Comparison of ENCODE assay signal across 1 cellular context in the genomic region with DNA sequence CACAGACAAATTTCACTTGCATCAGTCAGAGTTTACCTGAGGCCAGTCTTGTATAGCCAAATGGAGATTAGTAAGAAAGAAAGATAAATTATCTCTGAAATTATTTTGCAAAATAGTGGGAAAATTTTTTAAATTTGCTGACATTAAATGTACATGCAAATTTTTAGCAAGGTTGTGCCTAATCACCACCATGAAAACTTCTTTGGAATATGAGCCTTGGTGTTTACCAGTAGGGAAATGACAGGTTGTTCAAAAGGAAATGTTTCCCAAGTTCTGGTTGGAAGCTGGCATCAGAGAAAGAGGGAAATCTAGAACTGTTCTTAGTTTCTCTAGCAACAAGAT.
TF ChIP-seq lines count a peak whose summit lies in the region.

No MANE protein-coding gene starts in this region.

TF ChIP-seq in HepG2, 621 proteins besides CTCF, POLR2A, EP300 and RAD21 (continued from another document):
- TF ChIP-seq, protein P1, sequence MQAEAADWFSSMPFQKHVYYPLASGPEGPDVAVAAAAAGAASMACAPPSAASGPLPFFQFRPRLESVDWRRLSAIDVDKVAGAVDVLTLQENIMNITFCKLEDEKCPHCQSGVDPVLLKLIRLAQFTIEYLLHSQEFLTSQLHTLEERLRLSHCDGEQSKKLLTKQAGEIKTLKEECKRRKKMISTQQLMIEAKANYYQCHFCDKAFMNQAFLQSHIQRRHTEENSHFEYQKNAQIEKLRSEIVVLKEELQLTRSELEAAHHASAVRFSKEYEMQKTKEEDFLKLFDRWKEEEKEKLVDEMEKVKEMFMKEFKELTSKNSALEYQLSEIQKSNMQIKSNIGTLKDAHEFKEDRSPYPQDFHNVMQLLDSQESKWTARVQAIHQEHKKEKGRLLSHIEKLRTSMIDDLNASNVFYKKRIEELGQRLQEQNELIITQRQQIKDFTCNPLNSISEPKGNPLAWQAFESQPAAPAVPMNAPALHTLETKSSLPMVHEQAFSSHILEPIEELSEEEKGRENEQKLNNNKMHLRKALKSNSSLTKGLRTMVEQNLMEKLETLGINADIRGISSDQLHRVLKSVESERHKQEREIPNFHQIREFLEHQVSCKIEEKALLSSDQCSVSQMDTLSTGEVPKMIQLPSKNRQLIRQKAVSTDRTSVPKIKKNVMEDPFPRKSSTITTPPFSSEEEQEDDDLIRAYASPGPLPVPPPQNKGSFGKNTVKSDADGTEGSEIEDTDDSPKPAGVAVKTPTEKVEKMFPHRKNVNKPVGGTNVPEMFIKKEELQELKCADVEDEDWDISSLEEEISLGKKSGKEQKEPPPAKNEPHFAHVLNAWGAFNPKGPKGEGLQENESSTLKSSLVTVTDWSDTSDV (CRISPR knock-in tag; IDR thresholded peaks at IDR 0.05): no peak
- TF ChIP-seq MTA3 (CRISPR knock-in tag; IDR thresholded peaks at IDR 0.05) (no peak), ZNF264 (CRISPR knock-in tag; IDR thresholded peaks at IDR 0.05) (no peak), MEF2D (CRISPR knock-in tag; IDR thresholded peaks at IDR 0.05) (no peak), ZBTB7B (CRISPR knock-in tag; IDR thresholded peaks at IDR 0.05) (no peak), PHF21A (CRISPR knock-in tag; IDR thresholded peaks at IDR 0.05) (no peak), ZSCAN21 (CRISPR knock-in tag; IDR thresholded peaks at IDR 0.05; ENCODE audit: borderline replicate concordance) (no peak), RORA (CRISPR knock-in tag; IDR thresholded peaks at IDR 0.05) (no peak), TBX2 (CRISPR knock-in tag; IDR thresholded peaks at IDR 0.05; ENCODE audit: borderline replicate concordance) (no peak)
